ENCODE assay signal across 8 cellular contexts in the genomic region with DNA sequence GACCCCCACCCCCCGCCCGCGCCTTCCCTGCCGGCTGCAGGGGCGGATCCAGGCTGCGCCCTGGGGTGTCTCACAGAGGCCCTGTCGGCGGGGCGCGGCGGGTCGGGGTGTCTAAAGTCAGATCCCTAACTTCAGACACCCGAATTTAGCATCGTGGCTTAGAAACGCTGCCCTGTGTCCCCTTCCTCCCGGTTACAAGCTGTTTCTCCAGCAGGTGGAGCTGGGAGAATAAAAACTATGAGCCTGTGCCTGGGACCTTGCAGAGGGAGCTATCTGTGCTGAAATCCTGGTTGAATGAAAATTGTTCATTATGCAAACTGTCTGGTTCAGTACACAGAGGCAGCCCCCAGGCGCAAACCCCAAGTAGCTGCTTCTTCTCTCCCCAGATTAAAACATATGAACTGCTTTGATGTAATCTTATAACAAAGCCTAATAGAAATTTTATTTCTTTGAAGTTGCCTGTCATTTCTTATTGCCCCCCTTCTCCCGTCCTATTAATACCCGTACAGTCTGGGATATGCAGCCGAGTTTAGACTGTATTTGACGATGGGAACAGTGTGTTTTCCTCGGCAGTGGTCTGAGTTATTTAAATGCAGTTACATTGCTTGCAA.
DNase-seq lines count a peak whose midpoint lies in the region; ATAC-seq, FAIRE-seq and TF ChIP-seq lines count a peak whose summit lies in the region.

No MANE protein-coding gene starts in this region.

- no TSS peak for BruUV-seq in endothelial cell of umbilical vein (replicated peaks; lab: Mats Ljungman, UMichigan)

- H3K27ac Mint-ChIP-seq in mesothelial cell of epicardium, result no peak overlapping the region

- no peaks in the 10 kb centered on the region for H3K79me2 ChIP-seq in endothelial cell of umbilical vein (ENCODE audit: control insufficient read depth, insufficient read depth, low read length)

- H3K27me3 ChIP-seq in endothelial cell of umbilical vein (ENCODE audit: control insufficient read depth in 2 of 2, insufficient read depth in 2 of 2, low read length in 2 of 2), result peaks cover 36 to 49% of the 10 kb centered on the region in 2 experiments
- peaks cover 4 to 92% (median 64%) of the 10 kb centered on the region in 3 donors for H3K27me3 ChIP-seq in stomach

- TF ChIP-seq EP300 in stomach (IDR thresholded peaks at IDR 0.05), result no peak

- CTCF ChIA-PET in endothelial cell of umbilical vein (lab: Charles Lee), result interaction anchor here (0.5 to 3.7 kb wide), 38 partner anchors 12 to 444 kb away, joined by 3 to 270 read pairs (median 5); a partner anchor contains a TSS

- intact Hi-C loops in endothelial cell of umbilical vein (cut with micrococcal nuclease), result loop anchor here (1.0 kb wide), 3 partner anchors 117 to 335 kb away; a partner anchor contains a TSS
- intact Hi-C loops in stomach (cut with DNase I; ENCODE audit: low total_unique reads), result loop anchor here (5.0 kb wide), 1 partner anchor 118 kb away; a partner anchor contains a TSS

- no peaks in the 10 kb centered on the region for H3K36me3 Mint-ChIP-seq in mesothelial cell of epicardium

- no peak for TF ChIP-seq POLR2A in H54 (IDR thresholded peaks at IDR 0.05; ENCODE audit: low read depth, low read length)
- TF ChIP-seq POLR2A in endothelial cell of umbilical vein (IDR thresholded peaks at IDR 0.05; ENCODE audit: low read depth, low read length), result no peak
- TF ChIP-seq POLR2A in stomach (IDR thresholded peaks at IDR 0.05), result no peak

- ATAC-seq in HG03196 (IDR thresholded peaks at IDR 0.05; ENCODE audit: unreplicated experiment), result no peak

- H3K27me3 Mint-ChIP-seq in mesothelial cell of epicardium (ENCODE audit: low read depth), result peaks cover 84% of the 10 kb centered on the region

- no peaks in the 10 kb centered on the region for H3K9me3 ChIP-seq in endothelial cell of umbilical vein (replicated peaks; ENCODE audit: control insufficient read depth, insufficient read depth, low read length)
- no peaks in the 10 kb centered on the region for H3K9me3 ChIP-seq in stomach

- H3K4me2 ChIP-seq in endothelial cell of umbilical vein (ENCODE audit: insufficient read depth, low read length), result peak overlapping the region; percentile 65

- peaks cover 30% of the 10 kb centered on the region for H3K4me1 Mint-ChIP-seq in mesothelial cell of epicardium

- TF ChIP-seq CTCF in endothelial cell of umbilical vein (IDR thresholded peaks at IDR 0.05; ENCODE audit: extremely low read depth in 1 of 2, insufficient read depth in 1 of 2, low read depth in 1 of 2, low read length in 2 of 2), result peak; percentile 60 to 63
- peak; percentile 53 for TF ChIP-seq CTCF in mesothelial cell of epicardium (IDR thresholded peaks at IDR 0.05; ENCODE audit: unreplicated experiment)
- peak in 5 of 7 experiments; percentile 46 to 70 (median 53) for TF ChIP-seq CTCF in stomach (IDR thresholded peaks at IDR 0.05)

- dilution Hi-C loops in endothelial cell of umbilical vein (cut with MboI; ENCODE audit: extremely low pct_ligation_motif_present, low sequenced_read_pairs), result no loop called here

- no peaks in the 10 kb centered on the region for H3K36me3 ChIP-seq in endothelial cell of umbilical vein (ENCODE audit: control insufficient read depth in 2 of 2, extremely low read depth in 1 of 2, insufficient read depth in 2 of 2, low read length in 2 of 2)
- no peaks in the 10 kb centered on the region for H3K36me3 ChIP-seq in stomach

- no peaks in the 10 kb centered on the region for H3K9me1 ChIP-seq in endothelial cell of umbilical vein (replicated peaks; ENCODE audit: control insufficient read depth, extremely low read depth, insufficient read depth, low read length)

- H3K4me3 Mint-ChIP-seq in mesothelial cell of epicardium, result peak overlapping the region; percentile 64

- H3K4me3 ChIP-seq in endothelial cell of umbilical vein (replicated peaks in 1 of 3; ENCODE audit: insufficient read depth in 1 of 3, low read depth in 1 of 3, low read length in 3 of 3), result peak overlapping the region in 1 of 3 experiments; percentile 27
- peak overlapping the region; percentile 7 to 40 (median 22) for H3K4me3 ChIP-seq in stomach

- H3K27ac ChIP-seq in endothelial cell of umbilical vein (ENCODE audit: insufficient read depth, low read depth, low read length), result no peak overlapping the region
- no peak overlapping the region for H3K27ac ChIP-seq in stomach

- peak; percentile 61 for FAIRE-seq in H54 (lab: Jason Lieb, UNC)
- FAIRE-seq in endothelial cell of umbilical vein (lab: Jason Lieb, UNC), result peak; percentile 75

- no peaks in the 10 kb centered on the region for H3K9me3 Mint-ChIP-seq in mesothelial cell of epicardium

- no peak overlapping the region for H3K9ac ChIP-seq in endothelial cell of umbilical vein (replicated peaks; ENCODE audit: extremely low read depth, insufficient read depth, low read length)

- H2AFZ ChIP-seq in endothelial cell of umbilical vein (ENCODE audit: low read depth, low read length), result peak overlapping the region; percentile 27

- DNase-seq in AG20443 (ENCODE audit: low spot score) (peak; percentile 88), H54 (ENCODE audit: insufficient read length, low spot score) (peak; percentile 66), NCI-H2227 treated with DMSO at 0.1 percent for 48 hours (lab: John Stamatoyannopoulos, UW) (peak; percentile 26), endothelial cell of umbilical vein (ENCODE audit: low read depth, low spot score) (peak; percentile 64), mesothelial cell of epicardium (ENCODE audit: low spot score in 2 of 2, unreplicated experiment in 2 of 2) (peak in 1 of 2 experiments; percentile 65), stomach (peak; percentile 65)
- DNase-seq in activated CD4-positive, alpha-beta T cell treated with anti-CD3 and anti-CD28 coated beads, Interleukin-2, amount 50 U/mL, for 1 hour, result peak; percentile 10

- peaks cover 5% of the 10 kb centered on the region for H3K4me1 ChIP-seq in endothelial cell of umbilical vein (ENCODE audit: control insufficient read depth, extremely low read depth, insufficient read depth, low read length)
- H3K4me1 ChIP-seq in stomach, result peaks cover 9 to 17% (median 12%) of the 10 kb centered on the region in 4 donors

- H4K20me1 ChIP-seq in endothelial cell of umbilical vein (replicated peaks; ENCODE audit: control insufficient read depth, extremely low read depth, insufficient read depth, low read length), result no peaks in the 10 kb centered on the region

- WGBS in stomach, 5 donors, result 4 to 9% (median 7%) methylated on average over 10 to 22 of the region's 22 CpGs

- POLR2A ChIA-PET in endothelial cell of umbilical vein (lab: Charles Lee), result no interaction called here

TF ChIP-seq in endothelial cell of umbilical vein, 7 proteins besides CTCF, POLR2A, EP300 and RAD21:
- TF ChIP-seq EZH2 (IDR thresholded peaks at IDR 0.05; ENCODE audit: borderline replicate concordance, low read depth, low read length, severe bottlenecking), result no peak
- no peak for TF ChIP-seq JUN (IDR thresholded peaks at IDR 0.05; ENCODE audit: borderline replicate concordance, insufficient read depth, insufficient read length, low read depth)
- TF ChIP-seq GATA2 (IDR thresholded peaks at IDR 0.05; ENCODE audit: insufficient read depth, insufficient read length, low read depth, low read length), result no peak
- TF ChIP-seq, protein P1, sequence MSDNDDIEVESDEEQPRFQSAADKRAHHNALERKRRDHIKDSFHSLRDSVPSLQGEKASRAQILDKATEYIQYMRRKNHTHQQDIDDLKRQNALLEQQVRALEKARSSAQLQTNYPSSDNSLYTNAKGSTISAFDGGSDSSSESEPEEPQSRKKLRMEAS (IDR thresholded peaks at IDR 0.05; ENCODE audit: insufficient read depth, insufficient read length), result no peak
- TF ChIP-seq MYC (IDR thresholded peaks at IDR 0.05; ENCODE audit: low read depth, low read length), result no peak
TF ChIP-seq in endothelial cell of umbilical vein: peak in this region for 0.
